7 cellular contexts compared by ENCODE assay signal in the genomic region with DNA sequence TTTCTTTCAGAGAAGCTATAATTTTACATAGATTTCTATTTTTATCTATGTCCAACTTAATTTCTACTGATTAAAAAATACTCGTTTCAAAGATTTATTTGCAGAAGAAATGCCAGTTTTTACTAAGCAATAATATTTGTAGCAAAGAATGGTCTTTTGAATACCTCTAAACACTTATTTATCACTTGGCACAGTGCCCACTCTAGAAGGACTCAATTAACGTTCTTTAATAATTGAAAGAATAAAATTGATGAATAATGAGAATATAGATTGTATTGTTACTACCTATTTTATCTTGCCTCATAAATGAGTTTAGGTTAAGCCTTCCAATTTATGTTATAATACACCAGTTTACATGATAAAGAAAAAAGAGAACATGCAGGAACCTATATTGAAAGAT.
"Had no signal": no experiment of that assay in that cellular context is flagged by ENCODE, and none has a peak within 500 bp of the region (broad histone marks: within the 10 kb centered on the region; RNA-seq: fewer than 3 reads in every experiment).

No MANE protein-coding gene starts in this region.

- DNase-seq: IMR-90, KBM-7, KG1 had no signal

- H3K27me3 Mint-ChIP-seq: IgD-negative memory B cell had no signal

- H3K27ac ChIP-seq: HL-60 had no signal

- H3K4me1 Mint-ChIP-seq: IgD-negative memory B cell had no signal

- FAIRE-seq: HepG2, HTR-8/SVneo had no signal

- H3K36me3 Mint-ChIP-seq: IgD-negative memory B cell had no signal

- ATAC-seq: HepG2 had no signal

- H3K4me3 Mint-ChIP-seq: IgD-negative memory B cell had no signal

- H3K27ac Mint-ChIP-seq: IgD-negative memory B cell had no signal
